13 cellular contexts compared by ENCODE assay signal in the genomic region with DNA sequence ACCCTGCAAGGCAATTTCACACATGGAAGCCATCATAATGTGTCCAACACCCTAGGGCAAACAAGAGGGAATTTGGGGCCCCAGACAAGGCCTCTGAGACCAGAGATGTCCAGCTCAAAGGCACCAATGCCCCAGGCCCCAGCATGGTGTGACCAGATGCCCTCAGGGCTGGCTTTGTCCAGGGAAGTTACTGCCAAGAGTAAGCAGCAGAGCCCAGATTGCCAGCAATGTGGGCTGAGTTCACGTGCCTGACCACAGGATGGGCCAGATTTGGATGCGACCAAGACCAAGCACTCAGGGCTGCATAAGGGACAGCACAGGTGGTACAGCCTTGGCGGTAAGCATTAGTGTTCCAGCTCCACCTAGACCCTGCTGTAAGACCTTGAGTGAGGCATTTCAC. TPM values are rescaled to one million over a fixed set of nuclear protein-coding genes. Genes with fewer than 3 reads are reported as not detected.
DNase-seq lines count a peak whose midpoint lies in the region; ATAC-seq and TF ChIP-seq lines count a peak whose summit lies in the region.
"Had no signal": no experiment of that assay in that cellular context is flagged by ENCODE, and none has a peak within 500 bp of the region (broad histone marks: within the 10 kb centered on the region; RNA-seq: fewer than 3 reads in every experiment).

No MANE protein-coding gene starts in this region.

- WGBS in GM23248 (ENCODE audit: low coverage in 1 of 2, low lambda C conversion rate in 2 of 2, missing lambda C conversion rate in 2 of 2), 2 experiments = 71 to 89% methylated on average over 3 of the region's 3 CpGs
- 93% methylated on average over 3 of the region's 3 CpGs for WGBS in mesenchymal stem cell

- peaks cover 0 to 6% of the 10 kb centered on the region in 2 donors for H3K36me3 Mint-ChIP-seq in activated T-cell treated with anti-CD3 and anti-CD28 coated beads, Interleukin-2, amount 50 U/mL, for 72 hours (ENCODE audit: insufficient read depth in 2 of 2)

- no peak overlapping the region for H3K4me3 Mint-ChIP-seq in activated T-cell treated with anti-CD3 and anti-CD28 coated beads, Interleukin-2, amount 50 U/mL, for 72 hours

- H3K9ac ChIP-seq in GM23248 (peak overlapping the region; percentile 81), mesenchymal stem cell (ENCODE audit: low read length) (peak overlapping the region; percentile 85), subcutaneous abdominal adipose tissue (ENCODE audit: low read length in 5 of 5) (no peak overlapping the region)

- H3K9me3 ChIP-seq in GM23248 (ENCODE audit: low read depth) = no peaks in the 10 kb centered on the region
- no peaks in the 10 kb centered on the region for H3K9me3 ChIP-seq in mesenchymal stem cell (ENCODE audit: control insufficient read depth, low read length)
- H3K9me3 ChIP-seq in subcutaneous abdominal adipose tissue (ENCODE audit: control insufficient read depth in 5 of 5, low read length in 5 of 5) = no peaks in the 10 kb centered on the region

- H2BK12ac ChIP-seq in mesenchymal stem cell (ENCODE audit: low read length in 2 of 2) = peak overlapping the region; percentile 60 to 69

- H3K27me3 Mint-ChIP-seq in activated T-cell treated with anti-CD3 and anti-CD28 coated beads, Interleukin-2, amount 50 U/mL, for 72 hours (ENCODE audit: low read depth) = no peaks in the 10 kb centered on the region

- H2AK5ac ChIP-seq in mesenchymal stem cell (ENCODE audit: low read length, severe bottlenecking) = peak overlapping the region; percentile 100

- peak overlapping the region; percentile 33 for H3K4me2 ChIP-seq in GM23248 (ENCODE audit: unreplicated experiment)
- H3K4me2 ChIP-seq in mesenchymal stem cell (ENCODE audit: low read length, poor library complexity, severe bottlenecking) = no peak overlapping the region

- no peaks in the 10 kb centered on the region for H3K79me1 ChIP-seq in mesenchymal stem cell (replicated peaks; ENCODE audit: low read length, poor library complexity, severe bottlenecking)

- in situ Hi-C loops in GM23248 (cut with MboI) (no loop called here), brain microvascular endothelial cell (cut with HindIII; ENCODE audit: low pct_ligation_motif_present, low sequenced_read_pairs) (no loop called here)

- ATAC-seq in activated T-cell treated with anti-CD3 and anti-CD28 coated beads, Interleukin-2, amount 50 U/mL, for 72 hours (replicated peaks in 1 of 2) = no peak
- no peak for ATAC-seq in GM19455 (IDR thresholded peaks at IDR 0.05; ENCODE audit: unreplicated experiment)

- H3K4me1 ChIP-seq in GM23248 (ENCODE audit: insufficient read depth) (peaks cover 79% of the 10 kb centered on the region), mesenchymal stem cell (ENCODE audit: control insufficient read depth, insufficient read depth, low read depth, low read length) (peaks cover 30% of the 10 kb centered on the region), subcutaneous abdominal adipose tissue (ENCODE audit: control insufficient read depth in 5 of 5, insufficient read depth in 5 of 5, low read length in 5 of 5) (peaks cover 6 to 50% (median 41%) of the 10 kb centered on the region in 5 donors)

- TF ChIP-seq CTCF in brain microvascular endothelial cell (IDR thresholded peaks at IDR 0.05; ENCODE audit: low read depth, low read length, missing control alignments) = no peak
- TF ChIP-seq CTCF in dorsolateral prefrontal cortex (IDR thresholded peaks at IDR 0.05 in 54 of 56, conservative IDR thresholded peaks at IDR 0.05 in 2 of 56; ENCODE audit: low read depth in 1 of 56, partially characterized antibody in 56 of 56) = no peak

- peak overlapping the region; percentile 89 for H2BK5ac ChIP-seq in mesenchymal stem cell (ENCODE audit: low read depth, low read length, poor library complexity, severe bottlenecking)

- H4K20me1 ChIP-seq in GM23248 (ENCODE audit: insufficient read depth) = no peaks in the 10 kb centered on the region

- peak overlapping the region; percentile 89 for H4K91ac ChIP-seq in mesenchymal stem cell (ENCODE audit: low read length)

- no peak overlapping the region for H3K27ac Mint-ChIP-seq in activated T-cell treated with anti-CD3 and anti-CD28 coated beads, Interleukin-2, amount 50 U/mL, for 72 hours

- H2BK120ac ChIP-seq in mesenchymal stem cell (ENCODE audit: low read depth, low read length) = peak overlapping the region; percentile 82

- intact Hi-C loops in dorsolateral prefrontal cortex (cut with DNase I) = no loop called here

- no peak overlapping the region for H2AFZ ChIP-seq in GM23248
- H2AFZ ChIP-seq in mesenchymal stem cell (ENCODE audit: low read depth, low read length) = no peak overlapping the region

- H3K79me2 ChIP-seq in GM23248 (ENCODE audit: insufficient read depth) = peaks cover 77% of the 10 kb centered on the region

- H3K36me3 ChIP-seq in GM23248 (ENCODE audit: low read depth) = 0 out of 2 replicates have a peak, but pooled peaks cover 7% of the 10 kb centered on the region
- H3K36me3 ChIP-seq in brain microvascular endothelial cell (replicated peaks) = peaks cover 36% of the 10 kb centered on the region
- peaks cover 23 to 37% of the 10 kb centered on the region in 2 experiments for H3K36me3 ChIP-seq in mesenchymal stem cell (ENCODE audit: control insufficient read depth in 1 of 2, insufficient read depth in 2 of 2, low read depth in 1 of 2, low read length in 2 of 2)
- peaks cover 0 to 7% (median 4%) of the 10 kb centered on the region in 5 donors for H3K36me3 ChIP-seq in subcutaneous abdominal adipose tissue (ENCODE audit: control insufficient read depth in 5 of 5, insufficient read depth in 5 of 5, low read length in 5 of 5)

- H3K18ac ChIP-seq in mesenchymal stem cell (ENCODE audit: low read depth in 1 of 2, low read length in 2 of 2) = peak overlapping the region; percentile 70 to 96

- H3K27me3 ChIP-seq in GM23248 (replicated peaks; ENCODE audit: insufficient read depth) (no peaks in the 10 kb centered on the region), brain microvascular endothelial cell (replicated peaks) (no peaks in the 10 kb centered on the region), mesenchymal stem cell (ENCODE audit: control insufficient read depth in 1 of 2, insufficient read depth in 1 of 2, low read length in 2 of 2) (no peaks in the 10 kb centered on the region), subcutaneous abdominal adipose tissue (ENCODE audit: control insufficient read depth in 5 of 5, insufficient read depth in 4 of 5, low read length in 5 of 5) (no peaks in the 10 kb centered on the region), dorsolateral prefrontal cortex (no peaks in the 10 kb centered on the region)

- H3K27ac ChIP-seq in GM23248 = peak overlapping the region; percentile 96
- H3K27ac ChIP-seq in brain microvascular endothelial cell = peak overlapping the region; percentile 92
- H3K27ac ChIP-seq in mesenchymal stem cell (ENCODE audit: low read length, poor library complexity, severe bottlenecking) = peak overlapping the region; percentile 96
- peak overlapping the region; percentile 52 for H3K27ac ChIP-seq in subcutaneous abdominal adipose tissue (ENCODE audit: low read depth, low read length)
- H3K27ac ChIP-seq in dorsolateral prefrontal cortex = peak overlapping the region in 6 of 59 donors; percentile 1 to 86 (median 31)
- H3K27ac ChIP-seq: C4-2B had no signal

- H3K9me3 Mint-ChIP-seq in activated T-cell treated with anti-CD3 and anti-CD28 coated beads, Interleukin-2, amount 50 U/mL, for 72 hours = peaks cover 0 to 2% of the 10 kb centered on the region in 2 donors

- peaks cover 39% of the 10 kb centered on the region for H3K4me1 Mint-ChIP-seq in activated T-cell treated with anti-CD3 and anti-CD28 coated beads, Interleukin-2, amount 50 U/mL, for 72 hours (ENCODE audit: low read depth)

- DNase-seq in GM23248 (no peak), brain microvascular endothelial cell (no peak), mesenchymal stem cell (no peak), NCI-H345 treated with DMSO at 0.1 percent for 48 hours (lab: John Stamatoyannopoulos, UW; ENCODE audit: unreplicated experiment) (no peak), dorsolateral prefrontal cortex (no peak)
- DNase-seq in activated T-cell treated with anti-CD3 and anti-CD28 coated beads, Interleukin-2, amount 50 U/mL, for 72 hours = no peak
- DNase-seq: activated naive CD4-positive, alpha-beta T cell treated with anti-CD3 and anti-CD28 coated beads, Interleukin-2, amount 50 U/mL, for 16 hours; NCI-H146; NCI-H526 treated with DMSO at 0.1 percent for 48 hours; SHP77 had no signal

- H3K23ac ChIP-seq in mesenchymal stem cell (ENCODE audit: low read length in 2 of 2) = peak overlapping the region in 1 of 2 experiments; percentile 75

- H3F3A ChIP-seq in GM23248 (ENCODE audit: insufficient read depth) = peaks cover 88% of the 10 kb centered on the region

- no peak overlapping the region for H3K4me3 ChIP-seq in GM23248
- H3K4me3 ChIP-seq in brain microvascular endothelial cell (ENCODE audit: low read depth, low read length) = no peak overlapping the region
- no peak overlapping the region for H3K4me3 ChIP-seq in mesenchymal stem cell (ENCODE audit: insufficient read depth in 1 of 2, low read depth in 1 of 2, low read length in 2 of 2)
- H3K4me3 ChIP-seq in subcutaneous abdominal adipose tissue (ENCODE audit: low read depth in 1 of 5, low read length in 5 of 5) = no peak overlapping the region
- H3K4me3 ChIP-seq in dorsolateral prefrontal cortex = no peak overlapping the region

- peak overlapping the region in 1 of 2 experiments; percentile 96 for H3K14ac ChIP-seq in mesenchymal stem cell (ENCODE audit: low read length in 2 of 2)

- no peaks in the 10 kb centered on the region for H3K9me2 ChIP-seq in GM23248 (ENCODE audit: insufficient read depth)

- H4K8ac ChIP-seq in mesenchymal stem cell (ENCODE audit: low read length) = peak overlapping the region; percentile 73

- H3K4ac ChIP-seq in mesenchymal stem cell (ENCODE audit: low read depth in 1 of 2, low read length in 2 of 2) = peak overlapping the region; percentile 83 to 92

- peak overlapping the region; percentile 100 for H2BK15ac ChIP-seq in mesenchymal stem cell (ENCODE audit: low read depth, poor library complexity, severe bottlenecking)

RNA-seq across cellular contexts. Expression of a gene that starts 12.7 kb away (rescaled TPM):
- 256 and 261 TPM in 2 replicates for total RNA-seq in GM23248 (2014; rRNA removed; shearing (Covaris generic))
- polyA plus RNA-seq in GM23248 (2016; fragmentation: Nextera tagmentation; extraction: Ambion mirVana) = 93.0 and 101 TPM in 2 replicates
- polyA plus RNA-seq in mesenchymal stem cell (2013, experiment 1 of 2) = 151 TPM
- 144 TPM for polyA plus RNA-seq in mesenchymal stem cell (2013, experiment 2 of 2)
- 10 to 100 TPM; 32.3 to 32.4 TPM for total RNA-seq in activated T-cell treated with anti-CD3 and anti-CD28 coated beads, Interleukin-2, amount 50 U/mL, for 72 hours
- total RNA-seq in dorsolateral prefrontal cortex = 10 to 100 TPM in 91 of 120 experiments, 1 to 10 TPM in 29; 4.6 to 30.0 (median 12.5) TPM

RNA-seq across cellular contexts. Expression of a gene that starts 27.0 kb away (rescaled TPM):
- 21.5 and 32.4 TPM in 2 replicates for total RNA-seq in GM23248 (2014; rRNA removed; shearing (Covaris generic))
- 14.9 and 16.8 TPM in 2 replicates for polyA plus RNA-seq in GM23248 (2016; fragmentation: Nextera tagmentation; extraction: Ambion mirVana)
- polyA plus RNA-seq in mesenchymal stem cell (2013, experiment 1 of 2) = 8.3 TPM
- 8.3 TPM for polyA plus RNA-seq in mesenchymal stem cell (2013, experiment 2 of 2)
- total RNA-seq in activated T-cell treated with anti-CD3 and anti-CD28 coated beads, Interleukin-2, amount 50 U/mL, for 72 hours = 10 to 100 TPM; 46.6 to 55.8 TPM
- 1 to 10 TPM in 1 of 120 experiments, under 1 TPM in 23, not detected in 96; 0.22 to 1.9 (median 0.40) TPM for total RNA-seq in dorsolateral prefrontal cortex

Comparison
In these comparisons a context has a peak if more than half of its experiments do, and no peak if none do; other contexts are left out.
1. H3K9ac ChIP-seq: peak in GM23248 (single experiment) and mesenchymal stem cell (single experiment); none in subcutaneous abdominal adipose tissue (0 of 5).